In the genomic region with DNA sequence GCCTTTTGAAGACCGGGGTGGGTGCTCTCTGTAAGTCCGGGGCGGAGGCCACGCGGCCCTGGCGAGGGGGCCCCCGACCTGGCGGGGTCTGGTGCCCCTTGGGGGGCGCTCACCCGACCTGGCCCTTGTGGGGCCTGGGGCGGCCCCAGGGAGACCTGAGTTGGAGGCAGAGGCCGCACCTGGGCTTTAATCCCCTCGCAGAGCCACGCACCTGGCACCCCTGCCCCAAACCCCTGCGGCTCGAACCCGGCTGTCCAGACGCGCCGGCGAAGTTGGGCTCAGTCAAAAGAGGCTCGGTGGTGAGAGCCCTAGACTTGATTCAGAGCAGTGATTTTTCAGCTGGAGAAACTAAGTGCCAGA, we compare ENCODE assay signal across 8 cellular contexts. TPM values are rescaled to one million over a fixed set of nuclear protein-coding genes. Genes with fewer than 3 reads are reported as not detected.
A peak's percentile ranks its signal among the peaks of the same experiment; 100 is the strongest.
DNase-seq lines count a peak whose midpoint lies in the region; ATAC-seq and TF ChIP-seq lines count a peak whose summit lies in the region.

No MANE protein-coding gene starts in this region.

- H3K4me2 ChIP-seq in skeletal muscle satellite cell (ENCODE audit: low read length) = peak overlapping the region; percentile 75

- DNase-seq in NCI-H748 (lab: John Stamatoyannopoulos, UW; ENCODE audit: unreplicated experiment) (peak; percentile 59), NCI-H748 treated with DMSO at 0.1 percent for 48 hours (lab: John Stamatoyannopoulos, UW) (no peak), epithelial cell of esophagus (ENCODE audit: low read depth) (no peak), NCI-H2081 (lab: John Stamatoyannopoulos, UW) (no peak), cerebellar nuclear complex (lab: John Stamatoyannopoulos, UW) (no peak)

- H3K36me3 Mint-ChIP-seq in IgD-negative memory B cell = peaks cover 2% of the 10 kb centered on the region

- H3K36me3 ChIP-seq in skeletal muscle satellite cell (ENCODE audit: insufficient read depth, low read length) = peaks cover 36% of the 10 kb centered on the region

- peak overlapping the region in 2 of 3 donors; percentile 53 to 95 for H3K27ac Mint-ChIP-seq in IgD-negative memory B cell

- peaks cover 13% of the 10 kb centered on the region for H3K4me1 ChIP-seq in skeletal muscle satellite cell (ENCODE audit: control insufficient read depth, insufficient read depth, low read length)

- H3K4me3 ChIP-seq in epithelial cell of esophagus (ENCODE audit: low read length) (peak overlapping the region; percentile 47), skeletal muscle satellite cell (ENCODE audit: low read length) (peak overlapping the region; percentile 50)

- H3K4me3 Mint-ChIP-seq in IgD-negative memory B cell = peak overlapping the region in 3 of 4 donors; percentile 26 to 90 (median 38)

- no peaks in the 10 kb centered on the region for H3K27me3 Mint-ChIP-seq in IgD-negative memory B cell

- no peaks in the 10 kb centered on the region for H3K9me3 ChIP-seq in skeletal muscle satellite cell (replicated peaks; ENCODE audit: low read length)

- no peak for TF ChIP-seq CTCF in epithelial cell of esophagus (IDR thresholded peaks at IDR 0.05; ENCODE audit: insufficient read depth, low read depth, low read length, missing control alignments)

- ATAC-seq in HG03432 (IDR thresholded peaks at IDR 0.05; ENCODE audit: unreplicated experiment) = no peak

- H3K27me3 ChIP-seq in skeletal muscle satellite cell (ENCODE audit: control insufficient read depth, insufficient read depth, low read length) = no peaks in the 10 kb centered on the region

- H3K4me1 Mint-ChIP-seq in IgD-negative memory B cell = peaks cover 5 to 12% (median 9%) of the 10 kb centered on the region in 3 donors

- peak overlapping the region; percentile 33 for H3K9ac ChIP-seq in skeletal muscle satellite cell (ENCODE audit: low read depth, low read length)

- H3K9me3 Mint-ChIP-seq in IgD-negative memory B cell = no peaks in the 10 kb centered on the region

RNA-seq across cellular contexts. Expression of a gene that starts 0.3 kb away (rescaled TPM):
- polyA plus RNA-seq in IgD-negative memory B cell = not detected
- 1.5 and 3.5 TPM in 2 replicates for total RNA-seq in skeletal muscle satellite cell (2012; rRNA removed)

RNA-seq across cellular contexts. Expression of a gene that starts 30.1 kb away (rescaled TPM):
- 78.3 TPM for polyA plus RNA-seq in IgD-negative memory B cell
- 52.7 and 57.4 TPM in 2 replicates for total RNA-seq in skeletal muscle satellite cell (2012; rRNA removed)

RNA-seq across cellular contexts. Expression of a gene that starts 60.0 kb away (rescaled TPM):
- not detected for polyA plus RNA-seq in IgD-negative memory B cell
- 0.76 and 2.4 TPM in 2 replicates for total RNA-seq in skeletal muscle satellite cell (2012; rRNA removed)
